Comparison of ENCODE assay signal across 8 cellular contexts in genomic region chr5:102296229-102296817, GRCh38. TPM values are rescaled to one million over a fixed set of nuclear protein-coding genes. Genes with fewer than 3 reads are reported as not detected.
DNase-seq lines count a peak whose midpoint lies in the region; ATAC-seq and TF ChIP-seq lines count a peak whose summit lies in the region.

SLCO4C1 (minus strand) TSS chr5:102296284; CDS start chr5:102296262, 22 bp downstream.

- peak within 1 kb of the TSS; percentile 42 for H3K27ac ChIP-seq in CD4-positive, alpha-beta memory T cell (ENCODE audit: low read depth, low read length)

- no peaks in the 10 kb centered on the region for H3K36me3 ChIP-seq in CD4-positive, alpha-beta memory T cell (ENCODE audit: insufficient read depth, low read length)

- H3K4me1 ChIP-seq in CD4-positive, alpha-beta memory T cell (ENCODE audit: insufficient read depth, low read length), result peaks cover 18% of the 10 kb centered on the region

- H3K4me3 Mint-ChIP-seq in CD4-positive, alpha-beta memory T cell, result peak within 1 kb of the TSS; percentile 86 to 91 (median 90)
- peak within 1 kb of the TSS; percentile 82 to 84 for H3K4me3 Mint-ChIP-seq in activated T-cell treated with anti-CD3 and anti-CD28 coated beads, Interleukin-2, amount 50 U/mL, for 72 hours
- peak within 1 kb of the TSS; percentile 82 to 92 (median 85) for H3K4me3 Mint-ChIP-seq in nephron
- H3K4me3 Mint-ChIP-seq in stimulated activated memory B cell treated with anti-CD40 and anti-IgM and Interleukin-4, amounts not matched to agents 10 μg/mL and 1 μg/mL and 100 μg/mL, for 72 hours, result peak within 1 kb of the TSS; percentile 76

- intact Hi-C loops in CD4-positive, alpha-beta memory T cell (cut with micrococcal nuclease), result loop anchor here (5.0 kb wide), 2 partner anchors 841 to 1759 kb away; partner anchors contain the start of gene FAM174A

- POLR2A ChIA-PET in CD4-positive, alpha-beta memory T cell (lab: Charles Lee; ENCODE audit: partially characterized antibody), result interaction anchor here (1.0 kb wide), 1 partner anchor 141 kb away, joined by 3 read pairs; no protein-coding TSS in a partner anchor

- H3K27ac Mint-ChIP-seq in CD4-positive, alpha-beta memory T cell, result peak within 1 kb of the TSS; percentile 16 to 90 (median 82)
- H3K27ac Mint-ChIP-seq in activated T-cell treated with anti-CD3 and anti-CD28 coated beads, Interleukin-2, amount 50 U/mL, for 72 hours, result peak within 1 kb of the TSS; percentile 14
- H3K27ac Mint-ChIP-seq in nephron, result peak within 1 kb of the TSS; percentile 1 to 70 (median 15)
- H3K27ac Mint-ChIP-seq in stimulated activated memory B cell treated with anti-CD40 and anti-IgM and Interleukin-4, amounts not matched to agents 10 μg/mL and 1 μg/mL and 100 μg/mL, for 72 hours, result peak within 1 kb of the TSS; percentile 61

- no peaks in the 10 kb centered on the region for H3K36me3 Mint-ChIP-seq in CD4-positive, alpha-beta memory T cell
- no peaks in the 10 kb centered on the region for H3K36me3 Mint-ChIP-seq in activated T-cell treated with anti-CD3 and anti-CD28 coated beads, Interleukin-2, amount 50 U/mL, for 72 hours (ENCODE audit: insufficient read depth in 2 of 2)
- H3K36me3 Mint-ChIP-seq in nephron (ENCODE audit: low read depth), result no peaks in the 10 kb centered on the region
- H3K36me3 Mint-ChIP-seq in stimulated activated memory B cell treated with anti-CD40 and anti-IgM and Interleukin-4, amounts not matched to agents 10 μg/mL and 1 μg/mL and 100 μg/mL, for 72 hours, result no peaks in the 10 kb centered on the region

- peaks cover 0 to 2% of the 10 kb centered on the region in 2 donors for H3K27me3 Mint-ChIP-seq in CD4-positive, alpha-beta memory T cell
- peaks cover 11% of the 10 kb centered on the region for H3K27me3 Mint-ChIP-seq in activated T-cell treated with anti-CD3 and anti-CD28 coated beads, Interleukin-2, amount 50 U/mL, for 72 hours (ENCODE audit: low read depth)
- peaks cover 16% of the 10 kb centered on the region for H3K27me3 Mint-ChIP-seq in nephron (ENCODE audit: low read depth)
- peaks cover 12% of the 10 kb centered on the region for H3K27me3 Mint-ChIP-seq in stimulated activated memory B cell treated with anti-CD40 and anti-IgM and Interleukin-4, amounts not matched to agents 10 μg/mL and 1 μg/mL and 100 μg/mL, for 72 hours

- peak; percentile 55 to 73 (median 62) for DNase-seq in CD4-positive, alpha-beta memory T cell
- DNase-seq in NOMO-1 (lab: John Stamatoyannopoulos, UW; ENCODE audit: unreplicated experiment in 2 of 2) (peak; percentile 86 to 92), fibroblast of the aortic adventitia (ENCODE audit: low read depth) (peak; percentile 8)
- peak; percentile 77 to 80 for DNase-seq in activated T-cell treated with anti-CD3 and anti-CD28 coated beads, Interleukin-2, amount 50 U/mL, for 72 hours

- H3K9me3 ChIP-seq in CD4-positive, alpha-beta memory T cell (ENCODE audit: control insufficient read depth in 1 of 2, low read length in 2 of 2), result no peaks in the 10 kb centered on the region

- no peaks in the 10 kb centered on the region for H3K27me3 ChIP-seq in CD4-positive, alpha-beta memory T cell (ENCODE audit: insufficient read depth, low read length)

- peak within 1 kb of the TSS; percentile 54 to 69 for H3K4me3 ChIP-seq in CD4-positive, alpha-beta memory T cell (ENCODE audit: low read length in 2 of 2)
- H3K4me3 ChIP-seq in fibroblast of the aortic adventitia (ENCODE audit: low read depth, low read length), result peak within 1 kb of the TSS; percentile 38

- CTCF ChIA-PET in CD4-positive, alpha-beta memory T cell (lab: Charles Lee; ENCODE audit: partially characterized antibody), result interaction anchor here (1.0 to 2.5 kb wide), 4 partner anchors 11 to 31 kb away, joined by 3 to 7 read pairs (median 4); no protein-coding TSS in a partner anchor

- TF ChIP-seq CTCF in fibroblast of the aortic adventitia (IDR thresholded peaks at IDR 0.05; ENCODE audit: insufficient read depth, low read length) (peak; percentile 26), nephron (IDR thresholded peaks at IDR 0.05; ENCODE audit: unreplicated experiment in 3 of 3) (peak; percentile 51 to 73 (median 60))

- ATAC-seq in GM19395 (IDR thresholded peaks at IDR 0.05; ENCODE audit: unreplicated experiment), result peak; percentile 97
- peak; percentile 97 for ATAC-seq in HG03521 (IDR thresholded peaks at IDR 0.05; ENCODE audit: unreplicated experiment)
- ATAC-seq in activated T-cell treated with anti-CD3 and anti-CD28 coated beads, Interleukin-2, amount 50 U/mL, for 72 hours (replicated peaks in 1 of 2), result peak; percentile 95 to 97
- ATAC-seq in stimulated activated memory B cell treated with anti-CD40 and anti-IgM and Interleukin-4, amounts not matched to agents 10 μg/mL and 1 μg/mL and 100 μg/mL, for 72 hours, result peak; percentile 92

- peaks cover 13 to 26% (median 21%) of the 10 kb centered on the region in 4 donors for H3K4me1 Mint-ChIP-seq in CD4-positive, alpha-beta memory T cell
- peaks cover 17% of the 10 kb centered on the region for H3K4me1 Mint-ChIP-seq in activated T-cell treated with anti-CD3 and anti-CD28 coated beads, Interleukin-2, amount 50 U/mL, for 72 hours (ENCODE audit: low read depth)
- H3K4me1 Mint-ChIP-seq in nephron, result peaks cover 15% of the 10 kb centered on the region
- H3K4me1 Mint-ChIP-seq in stimulated activated memory B cell treated with anti-CD40 and anti-IgM and Interleukin-4, amounts not matched to agents 10 μg/mL and 1 μg/mL and 100 μg/mL, for 72 hours, result peaks cover 25% of the 10 kb centered on the region

- no peaks in the 10 kb centered on the region for H3K9me3 Mint-ChIP-seq in CD4-positive, alpha-beta memory T cell
- H3K9me3 Mint-ChIP-seq in activated T-cell treated with anti-CD3 and anti-CD28 coated beads, Interleukin-2, amount 50 U/mL, for 72 hours, result no peaks in the 10 kb centered on the region
- peaks cover 2% of the 10 kb centered on the region for H3K9me3 Mint-ChIP-seq in nephron
- H3K9me3 Mint-ChIP-seq in stimulated activated memory B cell treated with anti-CD40 and anti-IgM and Interleukin-4, amounts not matched to agents 10 μg/mL and 1 μg/mL and 100 μg/mL, for 72 hours, result no peaks in the 10 kb centered on the region

RNA-seq across cellular contexts. Expression of gene SLCO4C1, which starts in this region (rescaled TPM):
- total RNA-seq in CD4-positive, alpha-beta memory T cell, result under 1 TPM; 0.23 to 0.30 TPM
- under 1 TPM; 0.09 to 0.22 TPM for polyA plus RNA-seq in CD4-positive, alpha-beta memory T cell
- under 1 TPM; 0.22 to 0.79 TPM for total RNA-seq in activated T-cell treated with anti-CD3 and anti-CD28 coated beads, Interleukin-2, amount 50 U/mL, for 72 hours
- total RNA-seq in fibroblast of the aortic adventitia (ENCODE audit: low replicate concordance), result 0.09 TPM in 1 of 2 replicates, not detected in the other

Comparison
In these comparisons a context has a peak if more than half of its experiments do, and no peak if none do; other contexts are left out.
1. Peak in every context shown above with its lines: DNase-seq, ATAC-seq, H3K4me3 ChIP-seq and H3K27ac ChIP-seq.
2. Peak in DNase-seq, H3K4me3 ChIP-seq and H3K27ac ChIP-seq in CD4-positive, alpha-beta memory T cell; RNA of the gene not detected or under 1 TPM.
3. Peak in DNase-seq and ATAC-seq in activated T-cell treated with anti-CD3 and anti-CD28 coated beads, Interleukin-2, amount 50 U/mL, for 72 hours; RNA of the gene not detected or under 1 TPM.
4. Peak in DNase-seq and H3K4me3 ChIP-seq in fibroblast of the aortic adventitia; RNA of the gene not detected or under 1 TPM.
5. DNase-seq: peak in every context shown above with its lines; median percentile 89 in NOMO-1; 78 in activated T-cell treated with anti-CD3 and anti-CD28 coated beads, Interleukin-2, amount 50 U/mL, for 72 hours; 62 in CD4-positive, alpha-beta memory T cell; 8 in fibroblast of the aortic adventitia.
6. H3K27ac Mint-ChIP-seq: peak in every context shown above with its lines; median percentile 82 in CD4-positive, alpha-beta memory T cell; 61 in stimulated activated memory B cell treated with anti-CD40 and anti-IgM and Interleukin-4, amounts not matched to agents 10 μg/mL and 1 μg/mL and 100 μg/mL, for 72 hours; 15 in nephron; 14 in activated T-cell treated with anti-CD3 and anti-CD28 coated beads, Interleukin-2, amount 50 U/mL, for 72 hours.